Comparison of ENCODE assay signal across 8 cellular contexts in genomic region chr12:12803186-12803585, GRCh38. TPM values are rescaled to one million over a fixed set of nuclear protein-coding genes. Genes with fewer than 3 reads are reported as not detected.
DNase-seq lines count a peak whose midpoint lies in the region; ATAC-seq and TF ChIP-seq lines count a peak whose summit lies in the region.

No MANE protein-coding gene starts in this region.

- H3K4me1 ChIP-seq in Caco-2, result peaks cover 35% of the 10 kb centered on the region
- peaks cover 31% of the 10 kb centered on the region for H3K4me1 ChIP-seq in Panc1 (ENCODE audit: control insufficient read depth, insufficient read depth, low read length)
- peaks cover 16% of the 10 kb centered on the region for H3K4me1 ChIP-seq in adipocyte (ENCODE audit: control insufficient read depth, insufficient read depth, low read length)

- DNase-seq in Caco-2, result peak; percentile 58 to 78
- DNase-seq in Panc1 (ENCODE audit: low read depth, low spot score), result no peak
- DNase-seq in adipocyte (ENCODE audit: low read depth), result peak; percentile 73
- DNase-seq in iris pigment epithelial cell (ENCODE audit: low read depth), result peak; percentile 92
- DNase-seq in stimulated activated naive CD8-positive, alpha-beta T cell treated with anti-CD3 and anti-CD28 coated beads, Interleukin-15, amount 100 ng/mL, for 72 hours, result peak; percentile 34 to 39
- DNase-seq in NCI-H82 treated with DMSO at 0.1 percent for 48 hours (lab: John Stamatoyannopoulos, UW; ENCODE audit: unreplicated experiment), result no peak

- H3K9me3 Mint-ChIP-seq in Caco-2 (ENCODE audit: unreplicated experiment), result no peaks in the 10 kb centered on the region
- H3K9me3 Mint-ChIP-seq in stimulated activated naive CD8-positive, alpha-beta T cell treated with anti-CD3 and anti-CD28 coated beads, Interleukin-15, amount 100 ng/mL, for 72 hours, result no peaks in the 10 kb centered on the region

- intact Hi-C loops in Caco-2 (cut with micrococcal nuclease; ENCODE audit: unreplicated experiment), result no loop called here
- intact Hi-C loops in Panc1 (cut with micrococcal nuclease; ENCODE audit: unreplicated experiment), result no loop called here

- TF ChIP-seq CTCF in Caco-2 (IDR thresholded peaks at IDR 0.05; ENCODE audit: insufficient read depth in 1 of 2, low read depth in 1 of 2, low read length in 1 of 2, severe bottlenecking in 1 of 2, unreplicated experiment in 1 of 2), result no peak
- TF ChIP-seq CTCF in Panc1 (IDR thresholded peaks at IDR 0.05), result no peak

- H3K4me3 ChIP-seq in Caco-2 (ENCODE audit: low read depth, low read length) (no peak overlapping the region), Panc1 (ENCODE audit: low read depth in 2 of 2, low read length in 2 of 2) (no peak overlapping the region), adipocyte (ENCODE audit: low read length) (no peak overlapping the region)

- CTCF ChIA-PET in Caco-2 (lab: Charles Lee) (interaction anchor here (0.6 to 1.2 kb wide), 3 partner anchors 34 to 311 kb away, joined by 3 to 4 read pairs (median 3); no protein-coding TSS in a partner anchor), Panc1 (lab: Charles Lee) (no interaction called here)

- no peaks in the 10 kb centered on the region for H3K27me3 ChIP-seq in Caco-2 (replicated peaks; ENCODE audit: control insufficient read depth, insufficient read depth, low read length)
- H3K27me3 ChIP-seq in Panc1 (ENCODE audit: control insufficient read depth, insufficient read depth, low read length), result no peaks in the 10 kb centered on the region
- H3K27me3 ChIP-seq in adipocyte (replicated peaks; ENCODE audit: control insufficient read depth, insufficient read depth, low read length), result no peaks in the 10 kb centered on the region

- H3K36me3 Mint-ChIP-seq in Caco-2 (ENCODE audit: insufficient read depth, unreplicated experiment), result no peaks in the 10 kb centered on the region

- in situ Hi-C loops in Panc1 (cut with HindIII; ENCODE audit: low pct_unique_long_range_greater_than_20kb, low sequenced_read_pairs), result no loop called here

- H3K36me3 ChIP-seq in Caco-2 (ENCODE audit: control insufficient read depth, insufficient read depth, low read length), result no peaks in the 10 kb centered on the region
- no peaks in the 10 kb centered on the region for H3K36me3 ChIP-seq in Panc1 (ENCODE audit: control insufficient read depth, insufficient read depth, low read length)
- H3K36me3 ChIP-seq in adipocyte (ENCODE audit: control insufficient read depth, insufficient read depth, low read length, severe bottlenecking), result no peaks in the 10 kb centered on the region

- no peaks in the 10 kb centered on the region for H3K27me3 Mint-ChIP-seq in Caco-2 (ENCODE audit: insufficient read depth, unreplicated experiment)
- H3K27me3 Mint-ChIP-seq in stimulated activated naive CD8-positive, alpha-beta T cell treated with anti-CD3 and anti-CD28 coated beads, Interleukin-15, amount 100 ng/mL, for 72 hours, result no peaks in the 10 kb centered on the region

- peaks cover 52% of the 10 kb centered on the region for H3K4me1 Mint-ChIP-seq in Caco-2 (ENCODE audit: low read depth, unreplicated experiment)
- H3K4me1 Mint-ChIP-seq in stimulated activated naive CD8-positive, alpha-beta T cell treated with anti-CD3 and anti-CD28 coated beads, Interleukin-15, amount 100 ng/mL, for 72 hours, result peaks cover 60% of the 10 kb centered on the region

- BruUV-seq in Caco-2 (replicated peaks; lab: Mats Ljungman, UMichigan), result no TSS peak
- no TSS peak for BruUV-seq in Panc1 (replicated peaks; lab: Mats Ljungman, UMichigan)

- no peak overlapping the region for H3K4me3 Mint-ChIP-seq in Caco-2 (ENCODE audit: unreplicated experiment)
- peak overlapping the region; percentile 41 to 52 for H3K4me3 Mint-ChIP-seq in stimulated activated naive CD8-positive, alpha-beta T cell treated with anti-CD3 and anti-CD28 coated beads, Interleukin-15, amount 100 ng/mL, for 72 hours

- ATAC-seq in GM19463 (IDR thresholded peaks at IDR 0.05; ENCODE audit: unreplicated experiment) (peak; percentile 93), HG03378 (IDR thresholded peaks at IDR 0.05; ENCODE audit: unreplicated experiment) (peak; percentile 84), Panc1 (peak; percentile 91)
- peak; percentile 79 for ATAC-seq in stimulated activated naive CD8-positive, alpha-beta T cell treated with anti-CD3 and anti-CD28 coated beads, Interleukin-15, amount 100 ng/mL, for 72 hours

- H3K27ac ChIP-seq in Panc1 (ENCODE audit: low read length), result peak overlapping the region; percentile 75

- H3K9ac ChIP-seq in adipocyte (ENCODE audit: low read length), result no peak overlapping the region

- POLR2A ChIA-PET in Caco-2 (lab: Charles Lee) (interaction anchor here (0.5 kb wide), 1 partner anchor 16 kb away, joined by 3 read pairs; no protein-coding TSS in a partner anchor), Panc1 (lab: Charles Lee) (interaction anchor here (0.6 to 1.9 kb wide), 6 partner anchors 10 to 167 kb away, joined by 3 to 6 read pairs (median 4); partner anchors contain the start of gene DDX47)

- H3K9me3 ChIP-seq in Caco-2 (no peaks in the 10 kb centered on the region), Panc1 (ENCODE audit: control insufficient read depth, insufficient read depth, low read depth, low read length) (no peaks in the 10 kb centered on the region), adipocyte (ENCODE audit: control insufficient read depth, low read length) (no peaks in the 10 kb centered on the region)

- H3K27ac Mint-ChIP-seq in Caco-2 (ENCODE audit: unreplicated experiment), result no peak overlapping the region
- no peak overlapping the region for H3K27ac Mint-ChIP-seq in stimulated activated naive CD8-positive, alpha-beta T cell treated with anti-CD3 and anti-CD28 coated beads, Interleukin-15, amount 100 ng/mL, for 72 hours

RNA-seq across cellular contexts. Expression of gene DDX47, which starts 10.0 kb away (rescaled TPM):
- total RNA-seq in Caco-2 (2022) (121 and 138 TPM in 2 replicates), Panc1 (2021; ENCODE audit: unreplicated experiment) (115 TPM)
- 51.5 TPM for polyA plus RNA-seq in Panc1 (2012; ENCODE audit: insufficient read length)

RNA-seq across cellular contexts. Expression of gene APOLD1, which starts 17.7 kb away (rescaled TPM):
- total RNA-seq in Caco-2 (2022), result 4.1 and 4.7 TPM in 2 replicates
- 4.1 TPM for total RNA-seq in Panc1 (2021; ENCODE audit: unreplicated experiment)
- 6.6 TPM for polyA plus RNA-seq in Panc1 (2012; ENCODE audit: insufficient read length)

Comparison
In these comparisons a context has a peak if more than half of its experiments do, and no peak if none do; other contexts are left out.
1. DNase-seq: peak in Caco-2 (2 of 2), adipocyte (single experiment), iris pigment epithelial cell (single experiment) and stimulated activated naive CD8-positive, alpha-beta T cell treated with anti-CD3 and anti-CD28 coated beads, Interleukin-15, amount 100 ng/mL, for 72 hours (2 of 2); none in Panc1 (single experiment) and NCI-H82 treated with DMSO at 0.1 percent for 48 hours (single experiment).
2. Peak in every context shown above with its lines, with median percentiles within 50 percentile points of each other: ATAC-seq.